In the genomic region with DNA sequence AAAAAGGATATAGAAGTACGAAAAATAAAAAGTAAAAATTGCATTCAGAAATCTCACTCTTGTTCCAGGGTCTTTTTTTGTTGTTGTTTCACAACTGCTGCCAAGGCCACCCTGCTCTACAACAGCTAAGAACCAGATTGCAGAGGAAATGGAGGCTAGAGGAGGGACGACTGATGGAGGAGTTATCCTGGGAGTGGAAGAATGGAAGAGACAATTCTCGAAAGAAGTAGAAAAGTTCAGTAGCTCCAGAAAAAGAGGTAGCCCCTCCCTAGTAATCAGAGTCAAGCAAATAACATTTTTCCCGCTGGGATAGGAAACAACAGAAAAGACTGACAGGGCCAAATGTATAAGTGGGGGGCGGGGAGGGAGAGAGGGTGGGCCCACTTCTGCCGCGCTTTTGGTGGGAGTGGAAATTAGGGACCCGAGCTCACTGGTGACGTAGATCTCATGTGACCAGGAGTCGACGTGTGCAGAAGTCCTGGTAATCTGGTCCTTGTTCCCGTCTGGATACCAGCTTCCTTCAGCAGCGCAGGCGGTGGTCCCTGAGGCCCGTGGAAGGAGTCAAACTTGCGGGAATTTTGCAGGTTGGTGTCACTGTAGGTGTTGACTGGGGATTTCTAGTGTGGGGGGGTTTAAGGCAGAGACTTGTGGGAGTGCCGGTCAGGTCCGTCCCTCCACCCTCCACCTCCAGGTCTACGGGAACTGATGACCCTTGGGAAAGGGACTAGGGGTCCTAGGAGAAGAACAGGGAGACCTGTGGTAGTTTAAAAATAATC, we compare ENCODE assay signal across 9 cellular contexts. TPM values are rescaled to one million over a fixed set of nuclear protein-coding genes. Genes with fewer than 3 reads are reported as not detected.
DNase-seq lines count a peak whose midpoint lies in the region; ATAC-seq, FAIRE-seq and TF ChIP-seq lines count a peak whose summit lies in the region.
"Had no signal": no experiment of that assay in that cellular context is flagged by ENCODE, and none has a peak within 500 bp of the region (broad histone marks: within the 10 kb centered on the region; RNA-seq: fewer than 3 reads in every experiment).

A gene with protein sequence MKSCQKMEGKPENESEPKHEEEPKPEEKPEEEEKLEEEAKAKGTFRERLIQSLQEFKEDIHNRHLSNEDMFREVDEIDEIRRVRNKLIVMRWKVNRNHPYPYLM (plus strand): TSS at position 484 of the 776 bp plus-strand sequence. CDS start 1,179 bp downstream, outside the sequence.

- H3K9me3 ChIP-seq in K562 (replicated peaks; ENCODE audit: control insufficient read depth, insufficient read depth, low read depth, low read length) (no peaks in the 10 kb centered on the region), hepatocyte (ENCODE audit: low read depth) (no peaks in the 10 kb centered on the region), trophoblast cell (ENCODE audit: insufficient read depth, low read depth, low read length) (no peaks in the 10 kb centered on the region)

- peak within 1 kb of the TSS; percentile 94 for H3K14ac ChIP-seq in trophoblast cell (ENCODE audit: low read length)

- peak within 1 kb of the TSS; percentile 90 for H4K12ac ChIP-seq in trophoblast cell (ENCODE audit: low read depth, low read length)

- BruUV-seq in K562 (replicated peaks; lab: Mats Ljungman, UMichigan), result no TSS peak

- POLR2A ChIA-PET in K562 (lab: Yijun Ruan, JAX), result interaction anchor here (0.6 to 2.0 kb wide), 4 partner anchors 9 to 55 kb away, joined by 3 to 6 read pairs (median 3); no protein-coding TSS in a partner anchor

- H3K4me3 ChIP-seq in K562 (peak within 1 kb of the TSS; percentile 60), hepatocyte (peak within 1 kb of the TSS; percentile 54), trophoblast cell (ENCODE audit: low read depth, low read length) (peak within 1 kb of the TSS; percentile 90)

- H2BK12ac ChIP-seq in trophoblast cell (ENCODE audit: low read length), result no peak within 1 kb of the TSS

- TF ChIP-seq RAD21 in K562 (CRISPR knock-in tag; conservative IDR thresholded peaks at IDR 0.05 in 1 of 2, IDR thresholded peaks at IDR 0.05 in 1 of 2), result no peak

- no peak for TF ChIP-seq EP300 in K562 (IDR thresholded peaks at IDR 0.05; ENCODE audit: low read length)

- intact Hi-C loops in K562 (cut with micrococcal nuclease), result no loop called here

- H3K27ac ChIP-seq in K562 (ENCODE audit: extremely low read depth, low read depth, low read length) (peak within 1 kb of the TSS; percentile 77), hepatocyte (peak within 1 kb of the TSS; percentile 97), trophoblast cell (ENCODE audit: low read depth, low read length) (peak within 1 kb of the TSS; percentile 89)
- H3K27ac ChIP-seq: HL-60 had no signal

- ATAC-seq in GM19463 (IDR thresholded peaks at IDR 0.05; ENCODE audit: unreplicated experiment) (peak; percentile 71), K562 (peak; percentile 85), HG02938 (IDR thresholded peaks at IDR 0.05; ENCODE audit: unreplicated experiment) (no peak), HG03025 (IDR thresholded peaks at IDR 0.05; ENCODE audit: low FRiP score, unreplicated experiment) (no peak)

- H3K23ac ChIP-seq in trophoblast cell (ENCODE audit: low read length), result no peak within 1 kb of the TSS

- peaks cover 4% of the 10 kb centered on the region; the same call in 1 of the 3 replicates for H3K36me3 ChIP-seq in K562 (ENCODE audit: control insufficient read depth, insufficient read depth, low read length)
- no peaks in the 10 kb centered on the region for H3K36me3 ChIP-seq in hepatocyte (replicated peaks; ENCODE audit: insufficient read depth, low read depth)
- no peaks in the 10 kb centered on the region for H3K36me3 ChIP-seq in trophoblast cell (ENCODE audit: control insufficient read depth in 1 of 2, insufficient read depth in 2 of 2, low read length in 2 of 2)

- no peaks in the 10 kb centered on the region for H3K9me2 ChIP-seq in hepatocyte (replicated peaks; ENCODE audit: insufficient read depth)

- peak; percentile 65 for TF ChIP-seq POLR2A in K562 (conservative IDR thresholded peaks at IDR 0.05)

- no peaks in the 10 kb centered on the region for H3K9me1 ChIP-seq in K562 (ENCODE audit: control insufficient read depth, insufficient read depth, low read length)

- in situ Hi-C loops in K562 (cut with MboI), result no loop called here

- H3K79me1 ChIP-seq in trophoblast cell (ENCODE audit: low read length), result peaks cover 9% of the 10 kb centered on the region

- H3K18ac ChIP-seq in trophoblast cell (ENCODE audit: low read length), result peak within 1 kb of the TSS; percentile 98

- H3K79me2 ChIP-seq in K562 (ENCODE audit: control insufficient read depth, insufficient read depth, low read length), result peaks cover 18% of the 10 kb centered on the region
- H3K79me2 ChIP-seq in hepatocyte, result peaks cover 26% of the 10 kb centered on the region
- peaks cover 7% of the 10 kb centered on the region for H3K79me2 ChIP-seq in trophoblast cell (ENCODE audit: control insufficient read depth, insufficient read depth, low read length, poor library complexity)

- DNase-seq in AG09319 (ENCODE audit: extremely low read depth, low read depth), result peak; percentile 50
- peak; percentile 68 for DNase-seq in NCI-H446 treated with DMSO at 0.1 percent for 48 hours (lab: John Stamatoyannopoulos, UW)
- DNase-seq in K562 (ENCODE audit: extremely low read depth in 1 of 4, low spot score in 3 of 4), result peak; percentile 11 to 69 (median 25)
- DNase-seq in hepatocyte (ENCODE audit: low spot score), result peak; percentile 84
- peak; percentile 34 to 59 for DNase-seq in trophoblast cell

- peak within 1 kb of the TSS; percentile 91 for H4K8ac ChIP-seq in trophoblast cell (ENCODE audit: low read depth, low read length)

- H4K91ac ChIP-seq in trophoblast cell (ENCODE audit: low read depth, low read length), result peak within 1 kb of the TSS; percentile 83

- peak within 1 kb of the TSS; percentile 94 for H2AK5ac ChIP-seq in trophoblast cell (ENCODE audit: low read length)

- FAIRE-seq in K562 (lab: Jason Lieb, UNC), result no peak

- H3K9ac ChIP-seq in K562 (ENCODE audit: insufficient read depth in 1 of 2, low read depth in 2 of 2, low read length in 2 of 2) (peak within 1 kb of the TSS; percentile 80 to 91), trophoblast cell (ENCODE audit: low read length) (peak within 1 kb of the TSS; percentile 98)

- H3K27me3 ChIP-seq in K562 (ENCODE audit: control insufficient read depth in 2 of 2, insufficient read depth in 2 of 2, low read length in 2 of 2), result no peaks in the 10 kb centered on the region
- no peaks in the 10 kb centered on the region for H3K27me3 ChIP-seq in hepatocyte
- no peaks in the 10 kb centered on the region for H3K27me3 ChIP-seq in trophoblast cell (ENCODE audit: insufficient read depth, low read length)

- H3K4me2 ChIP-seq in K562 (ENCODE audit: insufficient read depth, low read length), result peak within 1 kb of the TSS; percentile 82
- peak within 1 kb of the TSS; percentile 77 for H3K4me2 ChIP-seq in hepatocyte
- H3K4me2 ChIP-seq in trophoblast cell (ENCODE audit: low read length), result peak within 1 kb of the TSS; percentile 52

- CTCF ChIA-PET in K562 (lab: Yijun Ruan, JAX; ENCODE audit: low intra/inter-chr PET ratio), result no interaction called here

- H2BK5ac ChIP-seq in trophoblast cell (ENCODE audit: low read depth, low read length, poor library complexity), result peak within 1 kb of the TSS; percentile 70

- 2% methylated on average over 12 of the region's 19 CpGs for WGBS in K562 (ENCODE audit: insufficient coverage, low coverage, missing lambda C conversion rate)
- 46% methylated on average over 19 of the region's 19 CpGs for WGBS in hepatocyte (ENCODE audit: low lambda C conversion rate, missing lambda C conversion rate)
- no CpG with 5 or more reads among the region's 19 CpGs for WGBS in trophoblast cell (ENCODE audit: extremely low coverage, insufficient coverage, insufficient read length)

- H3K4me1 ChIP-seq in K562 (replicated peaks in 1 of 2; ENCODE audit: control insufficient read depth in 2 of 2, insufficient read depth in 2 of 2, low read length in 2 of 2) (peaks cover 0 to 6% of the 10 kb centered on the region in 2 experiments; a peak in 2 of 5 replicates), hepatocyte (ENCODE audit: insufficient read depth) (no peaks in the 10 kb centered on the region), trophoblast cell (ENCODE audit: control insufficient read depth in 1 of 2, insufficient read depth in 2 of 2, low read length in 2 of 2) (no peaks in the 10 kb centered on the region)

- peak within 1 kb of the TSS; percentile 85 for H2BK120ac ChIP-seq in trophoblast cell (ENCODE audit: insufficient read depth, low read length, poor library complexity)

- no peaks in the 10 kb centered on the region for H4K20me1 ChIP-seq in K562 (replicated peaks; ENCODE audit: control insufficient read depth, insufficient read depth, low read length)
- H4K20me1 ChIP-seq in hepatocyte (ENCODE audit: insufficient read depth, poor library complexity, severe bottlenecking), result no peaks in the 10 kb centered on the region

- H3K4ac ChIP-seq in trophoblast cell (ENCODE audit: low read depth, low read length), result peak within 1 kb of the TSS; percentile 99

- TF ChIP-seq CTCF in AG09319 (IDR thresholded peaks at IDR 0.05; ENCODE audit: low read depth, low read length) (no peak), K562 (IDR thresholded peaks at IDR 0.05 in 2 of 3, conservative IDR thresholded peaks at IDR 0.05 in 1 of 3; ENCODE audit: insufficient read depth in 2 of 3, low read depth in 1 of 3, low read length in 3 of 3) (no peak), hepatocyte (IDR thresholded peaks at IDR 0.05; ENCODE audit: poor library complexity) (no peak)

- H2AFZ ChIP-seq in K562 (ENCODE audit: low read depth, low read length) (peak within 1 kb of the TSS; percentile 81), hepatocyte (peak within 1 kb of the TSS; percentile 83), trophoblast cell (ENCODE audit: insufficient read depth, low read length, poor library complexity) (peak within 1 kb of the TSS; percentile 25)

RNA-seq across cellular contexts. Expression of the gene that starts here (rescaled TPM):
- 3.8 and 12.7 TPM in 2 replicates for total RNA-seq in K562 (2011; cell fraction: chromatin; rRNA removed; ENCODE audit: low replicate concordance)
- total RNA-seq in K562 (2011; cell fraction: nucleolus; rRNA removed), result 3.2 and 3.8 TPM in 2 replicates
- total RNA-seq in K562 (2011; cell fraction: nucleoplasm; rRNA removed), result 5.1 and 6.3 TPM in 2 replicates
- 32.3 and 43.3 TPM in 2 replicates for total RNA-seq in K562 (2014; rRNA removed)
- 69.6 and 74.1 TPM in 2 replicates for total RNA-seq in K562 (2014; rRNA removed; fragmentation: Illumina TruSeq; extraction: Trizol)
- 63.0 and 64.5 TPM in 2 replicates for total RNA-seq in K562 (2015; rRNA removed; fragmentation: Illumina TruSeq; extraction: Trizol)
- total RNA-seq in K562 (2021), result 16.2 and 19.5 TPM in 2 replicates
- 24.9 and 28.8 TPM in 2 replicates for polyA plus RNA-seq in K562 (2011; rRNA removed)
- 2.0 and 10.5 TPM in 2 replicates for polyA plus RNA-seq in K562 (2011; cell fraction: cytosol; rRNA removed)
- polyA plus RNA-seq in K562 (2011; cell fraction: nucleus; rRNA removed), result 3.4 and 6.7 TPM in 2 replicates
- 52.1 and 69.8 TPM in 2 replicates for polyA plus RNA-seq in K562 (2012)
- polyA plus RNA-seq in K562 (2014; fragmentation: Illumina TruSeq; extraction: Trizol), result 60.1 and 70.8 TPM in 2 replicates
- 100 to 1,000 TPM in 1 of 2 experiments, 10 to 100 TPM in 1; 96.7 to 106 TPM for polyA plus RNA-seq in K562 (2014; fragmentation: Nextera tagmentation; extraction: Ambion mirVana)
- 67.1 and 83.4 TPM in 2 replicates for polyA plus RNA-seq in K562 (2014; rRNA removed)
- 8.9 and 9.9 TPM in 2 replicates for polyA minus RNA-seq in K562 (2011; rRNA and poly(A)+ RNA removed)
- 2.5 and 4.1 TPM in 2 replicates for polyA minus RNA-seq in K562 (2011; cell fraction: cytosol; rRNA and poly(A)+ RNA removed)
- 1.5 and 5.6 TPM in 2 replicates for polyA minus RNA-seq in K562 (2011; cell fraction: nucleus; rRNA and poly(A)+ RNA removed)
- 212 and 239 TPM in 2 replicates for total RNA-seq in hepatocyte
- polyA plus RNA-seq in hepatocyte, result 257 and 305 TPM in 2 replicates
- polyA plus RNA-seq in trophoblast cell (2013), result 233 and 243 TPM in 2 replicates

Comparison
In these comparisons a context has a peak if more than half of its experiments do, and no peak if none do; other contexts are left out.
1. DNase-seq: peak in every context shown above with its lines; median percentile 84 in hepatocyte; 68 in NCI-H446 treated with DMSO at 0.1 percent for 48 hours; 50 in AG09319; 46 in trophoblast cell; 25 in K562.
2. ATAC-seq: peak in GM19463 (single experiment) and K562 (single experiment); none in HG02938 (single experiment) and HG03025 (single experiment).
3. H2AFZ ChIP-seq: peak in every context shown above with its lines; median percentile 83 in hepatocyte; 81 in K562; 25 in trophoblast cell.
4. Peak in every context shown above with its lines, with median percentiles within 50 percentile points of each other: H3K27ac ChIP-seq, H3K4me2 ChIP-seq and H3K4me3 ChIP-seq.